ENCODE assay signal across 13 cellular contexts in genomic region chr21:31310750-31311149, GRCh38. TPM values are rescaled to one million over a fixed set of nuclear protein-coding genes. Genes with fewer than 3 reads are reported as not detected.
DNase-seq lines count a peak whose midpoint lies in the region; FAIRE-seq and TF ChIP-seq lines count a peak whose summit lies in the region.
"Had no signal": no experiment of that assay in that cellular context is flagged by ENCODE, and none has a peak within 500 bp of the region (broad histone marks: within the 10 kb centered on the region; RNA-seq: fewer than 3 reads in every experiment).

No MANE protein-coding gene starts in this region.

- CTCF ChIA-PET in H1 (lab: Charles Lee; ENCODE audit: partially characterized antibody), result interaction anchor here (1.3 to 1.6 kb wide), 3 partner anchors 17 to 247 kb away, joined by 3 to 6 read pairs (median 4); no protein-coding TSS in a partner anchor

- H2BK15ac ChIP-seq in H1 (ENCODE audit: low read length), result no peak overlapping the region

- peaks cover 4% of the 10 kb centered on the region; the same call in 1 of the 2 replicates for H3K79me1 ChIP-seq in H1 (ENCODE audit: low read depth, low read length)

- peak overlapping the region in 1 of 2 experiments; percentile 20; a peak in 1 of 4 replicates for H3K4me2 ChIP-seq in H1 (ENCODE audit: insufficient read depth in 1 of 2, low read depth in 2 of 2, low read length in 2 of 2)

- H3K27ac ChIP-seq in H1 (ENCODE audit: low read depth, low read length), result no peak overlapping the region
- H3K27ac ChIP-seq in stomach, result no peak overlapping the region
- no peak overlapping the region for H3K27ac ChIP-seq in substantia nigra (ENCODE audit: low read depth, low read length, poor library complexity, severe bottlenecking)
- H3K27ac ChIP-seq: 22Rv1 had no signal

- H4K91ac ChIP-seq in H1 (replicated peaks; ENCODE audit: insufficient read length, low read length), result no peak overlapping the region

- H3K27me3 ChIP-seq in H1 (replicated peaks in 1 of 4; ENCODE audit: control insufficient read depth in 3 of 4, extremely low read depth in 1 of 4, insufficient read depth in 3 of 4, low read length in 3 of 4) (no peaks in the 10 kb centered on the region), stomach (no peaks in the 10 kb centered on the region)

- H2BK5ac ChIP-seq in H1 (ENCODE audit: low read depth, low read length), result peak overlapping the region; percentile 2; the same call in 1 of the 2 replicates

- no peak overlapping the region for H3K14ac ChIP-seq in H1 (ENCODE audit: insufficient read length)

- intact Hi-C loops in stomach (cut with DNase I; ENCODE audit: low total_unique reads), result no loop called here

- 0 out of 2 replicates have a peak overlapping the region, but pooled peaks have one; percentile 3 for H2BK12ac ChIP-seq in H1 (ENCODE audit: low read depth, low read length)

- H3K9me3 ChIP-seq in H1 (ENCODE audit: insufficient read depth in 2 of 2, low read depth in 1 of 2, low read length in 1 of 2) (no peaks in the 10 kb centered on the region), stomach (no peaks in the 10 kb centered on the region)

- POLR2A ChIA-PET in H1 (lab: Charles Lee; ENCODE audit: partially characterized antibody), result interaction anchor here (0.6 kb wide), 1 partner anchor 32 kb away, joined by 3 read pairs; no protein-coding TSS in a partner anchor

- H3K4me1 ChIP-seq in H1 (replicated peaks in 1 of 4; ENCODE audit: control insufficient read depth in 3 of 4, insufficient read depth in 4 of 4, low read length in 3 of 4) (peaks cover 3 to 12% (median 8%) of the 10 kb centered on the region in 4 experiments; a peak in 6 of 7 replicates), stomach (no peaks in the 10 kb centered on the region)

- no peak overlapping the region for H2BK20ac ChIP-seq in H1 (ENCODE audit: low read length)

- no peak overlapping the region for H2AFZ ChIP-seq in H1 (ENCODE audit: low read length)

- no peak overlapping the region for H2AK5ac ChIP-seq in H1 (ENCODE audit: low read depth, low read length)

- peak overlapping the region; percentile 12 for H2BK120ac ChIP-seq in H1 (replicated peaks; ENCODE audit: low read depth, low read length)

- TF ChIP-seq POLR2A in H1 (IDR thresholded peaks at IDR 0.05; ENCODE audit: control extremely low read depth in 1 of 2, low read depth in 2 of 2, low read length in 2 of 2), result no peak
- TF ChIP-seq POLR2A in stomach (IDR thresholded peaks at IDR 0.05), result no peak

- no peak overlapping the region for H4K5ac ChIP-seq in H1 (ENCODE audit: insufficient read length, low read depth, low read length)

- TF ChIP-seq CTCF in H1 (IDR thresholded peaks at IDR 0.05; ENCODE audit: control extremely low read depth in 1 of 3, insufficient read depth in 1 of 3, low read depth in 1 of 3, low read length in 3 of 3), result no peak
- TF ChIP-seq CTCF in stomach (IDR thresholded peaks at IDR 0.05), result no peak
- TF ChIP-seq CTCF in D721Med (IDR thresholded peaks at IDR 0.05; ENCODE audit: insufficient read depth, missing control alignments), result no peak

- peak; percentile 52 for FAIRE-seq in H1 (lab: Jason Lieb, UNC)
- no peak for FAIRE-seq in D721Med (lab: Jason Lieb, UNC)

- TF ChIP-seq RAD21 in H1 (IDR thresholded peaks at IDR 0.05 in 1 of 2, conservative IDR thresholded peaks at IDR 0.05 in 1 of 2; ENCODE audit: low read depth in 2 of 2, low read length in 2 of 2), result no peak

- H3K23ac ChIP-seq in H1 (ENCODE audit: insufficient read length), result no peak overlapping the region

- no peaks in the 10 kb centered on the region for H3K79me2 ChIP-seq in H1 (ENCODE audit: control insufficient read depth in 1 of 2, insufficient read depth in 2 of 2, low read length in 2 of 2)

- H3K4me3 ChIP-seq in H1 (ENCODE audit: extremely low read depth in 1 of 4, insufficient read depth in 2 of 4, low read depth in 3 of 4, low read length in 4 of 4) (no peak overlapping the region), stomach (no peak overlapping the region)
- H3K4me3 ChIP-seq: lung, skin epidermis had no signal

- peak overlapping the region in 1 of 4 experiments; percentile 41; a peak in 1 of 7 replicates for H3K9ac ChIP-seq in H1 (replicated peaks in 1 of 4; ENCODE audit: extremely low read depth in 1 of 4, low read depth in 3 of 4, low read length in 3 of 4)

- 64% methylated on average over 7 of the region's 7 CpGs; no CpG with 5 or more reads in 1 of the 2 experiments for WGBS in H1 (ENCODE audit: extremely low coverage in 1 of 2, insufficient coverage in 1 of 2, insufficient read length in 1 of 2, insufficient replicate concordance in 2 of 2, low coverage in 1 of 2, low lambda C conversion rate in 2 of 2, missing lambda C conversion rate in 1 of 2), 2 experiments
- WGBS in stomach, 5 donors, result 34 to 55% (median 46%) methylated on average over 7 of the region's 7 CpGs

- no peak overlapping the region for H3K18ac ChIP-seq in H1 (ENCODE audit: extremely low read depth, low read length)

- no peaks in the 10 kb centered on the region for H3K23me2 ChIP-seq in H1 (ENCODE audit: low read depth, low read length)

- H4K20me1 ChIP-seq in H1 (replicated peaks in 1 of 2; ENCODE audit: control insufficient read depth in 1 of 2, insufficient read depth in 2 of 2, low read length in 2 of 2), result no peaks in the 10 kb centered on the region

- no peak for TF ChIP-seq EP300 in H1 (IDR thresholded peaks at IDR 0.05; ENCODE audit: borderline replicate concordance in 1 of 2, low read depth in 2 of 2, low read length in 2 of 2)
- TF ChIP-seq EP300 in stomach (IDR thresholded peaks at IDR 0.05), result no peak

- no peak overlapping the region for H4K8ac ChIP-seq in H1 (ENCODE audit: extremely low read depth, insufficient read depth, low read length)

- DNase-seq in NCI-H1417 (lab: John Stamatoyannopoulos, UW), result peak; percentile 14 to 64 (median 40)
- no peak for DNase-seq in NCI-H1417 treated with DMSO at 0.1 percent for 48 hours (lab: John Stamatoyannopoulos, UW)
- DNase-seq in NCI-H2196 treated with DMSO at 0.1 percent for 48 hours (lab: John Stamatoyannopoulos, UW; ENCODE audit: unreplicated experiment), result peak; percentile 82
- DNase-seq in H1 (ENCODE audit: low read depth in 1 of 2, low spot score in 2 of 2), result no peak
- peak; percentile 51 for DNase-seq in stomach
- DNase-seq in substantia nigra (lab: John Stamatoyannopoulos, UW), result no peak
- DNase-seq in AG08395 (ENCODE audit: low spot score), result no peak
- DNase-seq in D721Med (ENCODE audit: insufficient read length, low spot score), result no peak
- DNase-seq: activated naive CD4-positive, alpha-beta T cell treated with anti-CD3 and anti-CD28 coated beads, Interleukin-2, amount 50 U/mL, for 16 hours; CD8-positive, alpha-beta T cell had no signal

- H3K36me3 ChIP-seq in H1 (ENCODE audit: control insufficient read depth in 2 of 4, insufficient read depth in 4 of 4, low read length in 3 of 4) (no peaks in the 10 kb centered on the region; a peak in 1 of 8 replicates), stomach (no peaks in the 10 kb centered on the region)

- H3K4ac ChIP-seq in H1 (replicated peaks; ENCODE audit: insufficient read length, low read depth, low read length), result no peak overlapping the region

- H3K56ac ChIP-seq in H1 (replicated peaks; ENCODE audit: insufficient read length, low read depth, low read length), result no peak overlapping the region

TF ChIP-seq in H1, 55 proteins besides CTCF, POLR2A, EP300 and RAD21:
- no peak for TF ChIP-seq PHF8 (conservative IDR thresholded peaks at IDR 0.05; ENCODE audit: low read depth, low read length)
- no peak for TF ChIP-seq CHD1 (IDR thresholded peaks at IDR 0.05; ENCODE audit: low read depth, low read length)
- TF ChIP-seq CBX5 (IDR thresholded peaks at IDR 0.05; ENCODE audit: low read depth, low read length), result no peak
- TF ChIP-seq, protein P1, sequence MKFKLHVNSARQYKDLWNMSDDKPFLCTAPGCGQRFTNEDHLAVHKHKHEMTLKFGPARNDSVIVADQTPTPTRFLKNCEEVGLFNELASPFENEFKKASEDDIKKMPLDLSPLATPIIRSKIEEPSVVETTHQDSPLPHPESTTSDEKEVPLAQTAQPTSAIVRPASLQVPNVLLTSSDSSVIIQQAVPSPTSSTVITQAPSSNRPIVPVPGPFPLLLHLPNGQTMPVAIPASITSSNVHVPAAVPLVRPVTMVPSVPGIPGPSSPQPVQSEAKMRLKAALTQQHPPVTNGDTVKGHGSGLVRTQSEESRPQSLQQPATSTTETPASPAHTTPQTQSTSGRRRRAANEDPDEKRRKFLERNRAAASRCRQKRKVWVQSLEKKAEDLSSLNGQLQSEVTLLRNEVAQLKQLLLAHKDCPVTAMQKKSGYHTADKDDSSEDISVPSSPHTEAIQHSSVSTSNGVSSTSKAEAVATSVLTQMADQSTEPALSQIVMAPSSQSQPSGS (IDR thresholded peaks at IDR 0.05; ENCODE audit: low read length), result no peak
- TF ChIP-seq SP4 (IDR thresholded peaks at IDR 0.05; ENCODE audit: low read length), result no peak

RNA-seq across cellular contexts. Expression of gene TIAM1, which starts 33.3 kb away (rescaled TPM):
- total RNA-seq in H1 (2021; fragmentation: NEBNext Ultra II Directional; extraction: Animal tissue kit (Norgen Biotek cat#: 25700)), result 28.4 and 30.7 TPM in 2 replicates
- 10.1 and 11.1 TPM in 2 replicates for polyA plus RNA-seq in H1 (2011; rRNA removed)
- polyA plus RNA-seq in H1 (2011; cell fraction: cytosol; rRNA removed), result 9.9 TPM
- 26.7 TPM for polyA plus RNA-seq in H1 (2011; cell fraction: nucleus; rRNA removed)
- polyA plus RNA-seq in H1 (2012, experiment 1 of 2), result 12.1 to 15.7 TPM (median 13.5 TPM) in 4 replicates
- 0.97 TPM for polyA plus RNA-seq in H1 (2012, experiment 2 of 2)
- polyA plus RNA-seq in H1 (2013, experiment 1 of 2), result 12.7 TPM
- polyA plus RNA-seq in H1 (2013, experiment 2 of 2), result 12.5 TPM
- polyA minus RNA-seq in H1 (2011; rRNA and poly(A)+ RNA removed), result 65.1 and 67.1 TPM in 2 replicates
- polyA minus RNA-seq in H1 (2011; cell fraction: cytosol; rRNA and poly(A)+ RNA removed), result 26.1 TPM
- polyA minus RNA-seq in H1 (2011; cell fraction: nucleus; rRNA and poly(A)+ RNA removed), result 69.3 TPM
- 10 to 100 TPM in 1 of 5 donors, 1 to 10 TPM in 4; 1.8 to 19.8 (median 4.1) TPM for total RNA-seq in stomach
- polyA plus RNA-seq in stomach, result 1 to 10 TPM; 1.1 to 5.1 (median 1.8) TPM

Comparison
In these comparisons a context has a peak if more than half of its experiments do, and no peak if none do; other contexts are left out.
1. DNase-seq: peak in NCI-H1417 (3 of 3), NCI-H2196 treated with DMSO at 0.1 percent for 48 hours (single experiment) and stomach (single experiment); none in NCI-H1417 treated with DMSO at 0.1 percent for 48 hours (single experiment), H1 (0 of 2), substantia nigra (0 of 49), AG08395 (single experiment) and D721Med (single experiment).